11 cellular contexts compared by ENCODE assay signal in genomic region chr20:45049904-45050471, GRCh38. TPM values are rescaled to one million over a fixed set of nuclear protein-coding genes. Genes with fewer than 3 reads are reported as not detected.
DNase-seq lines count a peak whose midpoint lies in the region; ATAC-seq and TF ChIP-seq lines count a peak whose summit lies in the region.
"Had no signal": no experiment of that assay in that cellular context is flagged by ENCODE, and none has a peak within 500 bp of the region (broad histone marks: within the 10 kb centered on the region; RNA-seq: fewer than 3 reads in every experiment).

No MANE protein-coding gene starts in this region.

- peak; percentile 59 for DNase-seq in activated CD4-positive, alpha-beta T cell treated with anti-CD3 and anti-CD28 coated beads for 36 hours
- no peak for DNase-seq in activated CD4-positive, alpha-beta T cell treated with anti-CD3 and anti-CD28 coated beads for 1 hour
- peak in 7 of 10 donors; percentile 39 to 91 (median 54) for DNase-seq in posterior cingulate gyrus
- no peak for DNase-seq in SK-N-SH
- DNase-seq in NCI-H345 treated with DMSO at 0.1 percent for 48 hours (lab: John Stamatoyannopoulos, UW; ENCODE audit: unreplicated experiment) = no peak
- DNase-seq in NCI-H2196 treated with DMSO at 0.1 percent for 48 hours (lab: John Stamatoyannopoulos, UW; ENCODE audit: unreplicated experiment) = no peak
- DNase-seq: aorta had no signal

- peaks cover 42% of the 10 kb centered on the region for H3K36me3 Mint-ChIP-seq in activated CD4-positive, alpha-beta T cell treated with anti-CD3 and anti-CD28 coated beads for 36 hours (ENCODE audit: low read depth)
- peaks cover 5% of the 10 kb centered on the region for H3K36me3 Mint-ChIP-seq in brain

- H3K27ac ChIP-seq in OCI-LY1 (ENCODE audit: low read depth, low read length, poor library complexity, severe bottlenecking) (peak overlapping the region; percentile 84), SK-N-SH (ENCODE audit: low read depth in 2 of 2, low read length in 1 of 2) (no peak overlapping the region)

- H3K79me2 ChIP-seq in OCI-LY1 (ENCODE audit: insufficient read depth, low read length) (peaks cover 14% of the 10 kb centered on the region; the same call in 1 of the 2 replicates), SK-N-SH (ENCODE audit: insufficient read depth) (peaks cover 10% of the 10 kb centered on the region; the same call in 1 of the 2 replicates)

- TF ChIP-seq CTCF in OCI-LY1 (IDR thresholded peaks at IDR 0.05; ENCODE audit: low read length) (no peak), brain (conservative IDR thresholded peaks at IDR 0.05) (no peak), SK-N-SH (IDR thresholded peaks at IDR 0.05) (no peak)

- no peaks in the 10 kb centered on the region for H3K9me3 Mint-ChIP-seq in activated CD4-positive, alpha-beta T cell treated with anti-CD3 and anti-CD28 coated beads for 36 hours (ENCODE audit: low read depth)
- H3K9me3 Mint-ChIP-seq in brain = no peaks in the 10 kb centered on the region

- H4K20me1 ChIP-seq in OCI-LY1 (ENCODE audit: insufficient read depth, low read length) = no peaks in the 10 kb centered on the region
- H4K20me1 ChIP-seq in SK-N-SH (ENCODE audit: insufficient read depth) = no peaks in the 10 kb centered on the region

- H3K27me3 ChIP-seq in OCI-LY1 (ENCODE audit: insufficient read depth, low read length) (no peaks in the 10 kb centered on the region), SK-N-SH (ENCODE audit: insufficient read depth) (no peaks in the 10 kb centered on the region)

- peak overlapping the region; percentile 36; the same call in 1 of the 2 replicates for H3K9ac ChIP-seq in OCI-LY1 (ENCODE audit: low read length)
- H3K9ac ChIP-seq in SK-N-SH = no peak overlapping the region

- H3F3A ChIP-seq in OCI-LY1 (ENCODE audit: insufficient read depth, low read length) (no peaks in the 10 kb centered on the region), SK-N-SH (replicated peaks; ENCODE audit: insufficient read depth) (peaks cover 21% of the 10 kb centered on the region)

- peaks cover 75% of the 10 kb centered on the region for H3K4me1 Mint-ChIP-seq in activated CD4-positive, alpha-beta T cell treated with anti-CD3 and anti-CD28 coated beads for 36 hours
- peaks cover 62% of the 10 kb centered on the region for H3K4me1 Mint-ChIP-seq in brain

- no peak overlapping the region for H2AFZ ChIP-seq in OCI-LY1 (ENCODE audit: low read length)
- H2AFZ ChIP-seq in SK-N-SH (ENCODE audit: low read depth) = no peak overlapping the region

- POLR2A ChIA-PET in activated CD4-positive, alpha-beta T cell treated with anti-CD3 and anti-CD28 coated beads for 36 hours (lab: Charles Lee) = interaction anchor here (0.9 to 1.1 kb wide), 2 partner anchors 45 to 46 kb away, joined by 3 read pairs; no protein-coding TSS in a partner anchor
- POLR2A ChIA-PET in SK-N-SH (lab: Yijun Ruan, JAX) = no interaction called here

- H3K4me3 ChIP-seq in OCI-LY1 (ENCODE audit: low read depth, low read length, poor library complexity, severe bottlenecking) (peak overlapping the region; percentile 26), SK-N-SH (ENCODE audit: low read depth in 2 of 2, low read length in 1 of 2) (no peak overlapping the region)
- H3K4me3 ChIP-seq: lung had no signal

- intact Hi-C loops in activated CD4-positive, alpha-beta T cell treated with anti-CD3 and anti-CD28 coated beads for 36 hours (cut with DNase I, micrococcal nuclease) = no loop called here
- intact Hi-C loops in posterior cingulate gyrus (cut with DNase I) = loop anchor here (5.0 kb wide), 1 partner anchor 242 kb away; no protein-coding TSS in a partner anchor

- H3K4me1 ChIP-seq in OCI-LY1 (ENCODE audit: insufficient read depth, low read length, severe bottlenecking) (peaks cover 69% of the 10 kb centered on the region), SK-N-SH (ENCODE audit: control insufficient read depth in 1 of 2, insufficient read depth in 2 of 2, low read depth in 1 of 2, low read length in 1 of 2) (peaks cover 2 to 24% of the 10 kb centered on the region in 2 experiments; a peak in 3 of 4 replicates)

- H3K9me3 ChIP-seq in OCI-LY1 (ENCODE audit: low read length) (no peaks in the 10 kb centered on the region), SK-N-SH (no peaks in the 10 kb centered on the region)

- no peaks in the 10 kb centered on the region for H3K9me2 ChIP-seq in OCI-LY1 (ENCODE audit: low read depth, low read length)
- no peaks in the 10 kb centered on the region for H3K9me2 ChIP-seq in SK-N-SH

- no peak for TF ChIP-seq EP300 in SK-N-SH (IDR thresholded peaks at IDR 0.05; ENCODE audit: borderline replicate concordance in 1 of 2, low read depth in 1 of 2, low read length in 1 of 2)

- H3K27me3 Mint-ChIP-seq in activated CD4-positive, alpha-beta T cell treated with anti-CD3 and anti-CD28 coated beads for 36 hours = no peaks in the 10 kb centered on the region
- H3K27me3 Mint-ChIP-seq in brain = no peaks in the 10 kb centered on the region

- peaks cover 24% of the 10 kb centered on the region for H3K36me3 ChIP-seq in OCI-LY1 (ENCODE audit: insufficient read depth, low read length)
- H3K36me3 ChIP-seq in SK-N-SH (replicated peaks in 1 of 2; ENCODE audit: control insufficient read depth in 1 of 2, insufficient read depth in 2 of 2, low read length in 1 of 2) = peaks cover 0 to 2% of the 10 kb centered on the region in 2 experiments

- H3K27ac Mint-ChIP-seq in activated CD4-positive, alpha-beta T cell treated with anti-CD3 and anti-CD28 coated beads for 36 hours = peak overlapping the region; percentile 86
- peak overlapping the region in 4 of 5 experiments; percentile 60 to 91 (median 76) for H3K27ac Mint-ChIP-seq in brain

- H3K4me2 ChIP-seq in OCI-LY1 (ENCODE audit: low read length) (peak overlapping the region; percentile 49), SK-N-SH (no peak overlapping the region)

- TF ChIP-seq RAD21 in SK-N-SH (IDR thresholded peaks at IDR 0.05; ENCODE audit: low read length) = no peak

- WGBS in SK-N-SH (ENCODE audit: low lambda C conversion rate) = 78% methylated on average over 5 of the region's 5 CpGs

- H3K4me3 Mint-ChIP-seq in activated CD4-positive, alpha-beta T cell treated with anti-CD3 and anti-CD28 coated beads for 36 hours = peak overlapping the region; percentile 5
- no peak overlapping the region for H3K4me3 Mint-ChIP-seq in brain

- CTCF ChIA-PET in activated CD4-positive, alpha-beta T cell treated with anti-CD3 and anti-CD28 coated beads for 36 hours (lab: Charles Lee) = interaction anchor here (0.6 to 7.4 kb wide), 21 partner anchors 7 to 244 kb away, joined by 3 to 77 read pairs (median 4); no protein-coding TSS in a partner anchor
- CTCF ChIA-PET in SK-N-SH (lab: Yijun Ruan, JAX) = interaction anchor here (1.0 to 3.7 kb wide), 4 partner anchors 21 to 243 kb away, joined by 3 to 31 read pairs (median 4); no protein-coding TSS in a partner anchor

- ATAC-seq in activated CD4-positive, alpha-beta T cell treated with anti-CD3 and anti-CD28 coated beads for 36 hours = peak; percentile 87

TF ChIP-seq in SK-N-SH, 30 proteins besides CTCF, POLR2A, EP300 and RAD21:
- TF ChIP-seq ZBTB33 (IDR thresholded peaks at IDR 0.05; ENCODE audit: borderline replicate concordance, low read depth) = no peak

RNA-seq across cellular contexts. Expression of gene KCNS1, which starts 50.9 kb away (rescaled TPM):
- total RNA-seq in activated CD4-positive, alpha-beta T cell treated with anti-CD3 and anti-CD28 coated beads for 36 hours = under 1 TPM; 0.66 to 0.79 TPM
- polyA plus RNA-seq in brain (ENCODE audit: insufficient read depth, low read depth, low replicate concordance) (9.7 TPM), SK-N-SH (2012; rRNA removed) (0.07 and 0.13 TPM in 2 replicates)
- polyA plus RNA-seq in SK-N-SH (2012; cell fraction: cytosol; rRNA removed) = 0.06 and 0.08 TPM in 2 replicates
- 0.10 and 0.16 TPM in 2 replicates for polyA plus RNA-seq in SK-N-SH (2012; cell fraction: nucleus; rRNA removed)
- total RNA-seq: A172, aorta had no signal
- polyA plus RNA-seq: aorta had no signal

Comparison
In these comparisons a context has a peak if more than half of its experiments do, and no peak if none do; other contexts are left out.
1. DNase-seq: peak in activated CD4-positive, alpha-beta T cell treated with anti-CD3 and anti-CD28 coated beads for 36 hours (single experiment) and posterior cingulate gyrus (7 of 10); none in activated CD4-positive, alpha-beta T cell treated with anti-CD3 and anti-CD28 coated beads for 1 hour (single experiment), SK-N-SH (single experiment), NCI-H345 treated with DMSO at 0.1 percent for 48 hours (single experiment) and NCI-H2196 treated with DMSO at 0.1 percent for 48 hours (single experiment).